ENCODE assay signal across 1 cellular context in the genomic region with DNA sequence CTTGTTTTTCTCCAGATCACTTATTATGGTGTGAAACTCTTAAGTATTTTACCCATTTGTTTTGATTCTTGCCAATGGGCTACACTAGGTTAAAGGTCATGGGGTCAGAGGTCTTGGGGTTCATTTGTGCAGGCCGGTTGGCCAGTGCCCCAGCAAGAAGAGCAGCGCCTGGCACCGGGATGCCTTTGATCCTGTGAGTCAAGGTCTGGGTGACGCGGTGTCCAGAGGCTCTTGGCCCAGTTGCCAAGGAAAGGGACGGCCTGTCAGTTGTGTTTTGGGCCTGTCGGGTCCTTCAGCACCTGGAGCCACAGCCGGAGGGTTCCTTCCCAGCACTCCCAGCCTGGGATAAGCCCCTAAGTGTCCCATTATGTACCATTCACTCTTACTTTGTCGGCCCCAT.
TF ChIP-seq lines count a peak whose summit lies in the region.

No MANE protein-coding gene starts in this region.

TF ChIP-seq in H1, 55 proteins besides CTCF, POLR2A, EP300 and RAD21:
- TF ChIP-seq, protein P1, sequence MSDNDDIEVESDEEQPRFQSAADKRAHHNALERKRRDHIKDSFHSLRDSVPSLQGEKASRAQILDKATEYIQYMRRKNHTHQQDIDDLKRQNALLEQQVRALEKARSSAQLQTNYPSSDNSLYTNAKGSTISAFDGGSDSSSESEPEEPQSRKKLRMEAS (IDR thresholded peaks at IDR 0.05): no peak
- TF ChIP-seq BRCA1 (IDR thresholded peaks at IDR 0.05; ENCODE audit: low read depth, low read length): no peak
